ENCODE assay signal across 8 cellular contexts in genomic region chr6:153002613-153003293, GRCh38. TPM values are rescaled to one million over a fixed set of nuclear protein-coding genes. Genes with fewer than 3 reads are reported as not detected.
A peak's percentile ranks its signal among the peaks of the same experiment; 100 is the strongest.
DNase-seq lines count a peak whose midpoint lies in the region; ATAC-seq, FAIRE-seq and TF ChIP-seq lines count a peak whose summit lies in the region.

A gene with protein sequence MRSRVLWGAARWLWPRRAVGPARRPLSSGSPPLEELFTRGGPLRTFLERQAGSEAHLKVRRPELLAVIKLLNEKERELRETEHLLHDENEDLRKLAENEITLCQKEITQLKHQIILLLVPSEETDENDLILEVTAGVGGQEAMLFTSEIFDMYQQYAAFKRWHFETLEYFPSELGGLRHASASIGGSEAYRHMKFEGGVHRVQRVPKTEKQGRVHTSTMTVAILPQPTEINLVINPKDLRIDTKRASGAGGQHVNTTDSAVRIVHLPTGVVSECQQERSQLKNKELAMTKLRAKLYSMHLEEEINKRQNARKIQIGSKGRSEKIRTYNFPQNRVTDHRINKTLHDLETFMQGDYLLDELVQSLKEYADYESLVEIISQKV (minus strand): TSS chr6:153002709. CDS start chr6:153002685, 24 bp downstream.

- peaks cover 4 to 32% (median 31%) of the 10 kb centered on the region in 3 donors for H3K4me1 ChIP-seq in pancreas
- peaks cover 0 to 43% (median 23%) of the 10 kb centered on the region in 4 donors for H3K4me1 ChIP-seq in tibial artery

- H3K4me3 ChIP-seq in GM12864 (ENCODE audit: low read depth, low read length) (peak within 1 kb of the TSS; percentile 98), pancreas (peak within 1 kb of the TSS; percentile 57 to 92 (median 68)), tibial artery (peak within 1 kb of the TSS; percentile 67 to 91)

- intact Hi-C loops in Right ventricle myocardium superior (cut with DNase I) (no loop called here), pancreas (cut with DNase I) (no loop called here), tibial artery (cut with DNase I; ENCODE audit: low total_unique reads) (loop anchor here (1.0 kb wide), 1 partner anchor 19 kb away; the partner anchor contains the start of gene FBXO5)

- no peaks in the 10 kb centered on the region for H3K27me3 Mint-ChIP-seq in activated naive CD8-positive, alpha-beta T cell treated with anti-CD3 and anti-CD28 coated beads, Interleukin-2, amount 50 U/mL, for 24 hours

- H3K4me3 Mint-ChIP-seq in activated naive CD8-positive, alpha-beta T cell treated with anti-CD3 and anti-CD28 coated beads, Interleukin-2, amount 50 U/mL, for 24 hours = peak within 1 kb of the TSS; percentile 93

- FAIRE-seq in pancreas (lab: Jason Lieb, UNC) = peak; percentile 63

- peaks cover 4% of the 10 kb centered on the region for H3K9me3 Mint-ChIP-seq in activated naive CD8-positive, alpha-beta T cell treated with anti-CD3 and anti-CD28 coated beads, Interleukin-2, amount 50 U/mL, for 24 hours

- H3K27me3 ChIP-seq in pancreas = no peaks in the 10 kb centered on the region
- H3K27me3 ChIP-seq in tibial artery = no peaks in the 10 kb centered on the region

- no peaks in the 10 kb centered on the region for H3K36me3 ChIP-seq in pancreas
- peaks cover 0 to 8% (median 4%) of the 10 kb centered on the region in 3 donors for H3K36me3 ChIP-seq in tibial artery

- H3K27ac ChIP-seq in pancreas (peak within 1 kb of the TSS; percentile 48 to 86 (median 68)), tibial artery (peak within 1 kb of the TSS; percentile 84 to 87)

- ATAC-seq in HG02678 (IDR thresholded peaks at IDR 0.05; ENCODE audit: unreplicated experiment) (peak; percentile 92), Right ventricle myocardium superior (ENCODE audit: poor library complexity) (peak; percentile 99), pancreas (peak; percentile 97 to 99 (median 98))
- ATAC-seq in activated naive CD8-positive, alpha-beta T cell treated with anti-CD3 and anti-CD28 coated beads, Interleukin-2, amount 50 U/mL, for 24 hours = peak; percentile 94

- H3K36me3 Mint-ChIP-seq in activated naive CD8-positive, alpha-beta T cell treated with anti-CD3 and anti-CD28 coated beads, Interleukin-2, amount 50 U/mL, for 24 hours (ENCODE audit: low read depth) = peaks cover 24% of the 10 kb centered on the region

- no peaks in the 10 kb centered on the region for H3K9me3 ChIP-seq in pancreas
- no peaks in the 10 kb centered on the region for H3K9me3 ChIP-seq in tibial artery

- WGBS in pancreas, 2 donors = 0% methylated on average over 46 to 48 of the region's 48 CpGs

- peaks cover 34% of the 10 kb centered on the region for H3K4me1 Mint-ChIP-seq in activated naive CD8-positive, alpha-beta T cell treated with anti-CD3 and anti-CD28 coated beads, Interleukin-2, amount 50 U/mL, for 24 hours

- TF ChIP-seq CTCF in GM12864 (IDR thresholded peaks at IDR 0.05; ENCODE audit: low read depth, low read length, missing control alignments) = no peak
- no peak for TF ChIP-seq CTCF in pancreas (IDR thresholded peaks at IDR 0.05)
- no peak for TF ChIP-seq CTCF in tibial artery (IDR thresholded peaks at IDR 0.05)

- H3K27ac Mint-ChIP-seq in activated naive CD8-positive, alpha-beta T cell treated with anti-CD3 and anti-CD28 coated beads, Interleukin-2, amount 50 U/mL, for 24 hours = peak within 1 kb of the TSS; percentile 84

- DNase-seq in GM12864 (ENCODE audit: low read depth) (peak; percentile 90), NCI-H128 (lab: John Stamatoyannopoulos, UW; ENCODE audit: unreplicated experiment) (peak; percentile 95), SW480 (ENCODE audit: low spot score) (peak; percentile 91), Right ventricle myocardium superior (peak; percentile 96), pancreas (peak; percentile 89 to 94 (median 92)), tibial artery (peak; percentile 93 to 96)
- peak; percentile 89 for DNase-seq in activated naive CD8-positive, alpha-beta T cell treated with anti-CD3 and anti-CD28 coated beads, Interleukin-2, amount 50 U/mL, for 24 hours

RNA-seq across cellular contexts. Expression of the gene that starts here (rescaled TPM):
- total RNA-seq in Right ventricle myocardium superior = 28.2 TPM
- total RNA-seq in pancreas = 1 to 10 TPM; 4.8 to 9.9 (median 7.3) TPM
- 1 to 10 TPM; 4.4 to 8.5 TPM for polyA plus RNA-seq in pancreas

Comparison
In these comparisons a context has a peak if more than half of its experiments do, and no peak if none do; other contexts are left out.
1. Peak in every context shown above with its lines: DNase-seq, ATAC-seq, H3K4me3 ChIP-seq and H3K27ac ChIP-seq.